1 cellular context compared by ENCODE assay signal in genomic region chr20:31712564-31713311, GRCh38.
A peak's percentile ranks its signal among the peaks of the same experiment; 100 is the strongest.
TF ChIP-seq lines count a peak whose summit lies in the region.

No MANE protein-coding gene starts in this region.

TF ChIP-seq in HepG2, 621 proteins besides CTCF, POLR2A, EP300 and RAD21 (continued from another document and continues in another):
- TF ChIP-seq HNF1B (CRISPR knock-in tag; IDR thresholded peaks at IDR 0.05) (peak; percentile 81), GPN1 (CRISPR knock-in tag; IDR thresholded peaks at IDR 0.05; ENCODE audit: borderline replicate concordance) (no peak), GABPB1 (CRISPR knock-in tag; IDR thresholded peaks at IDR 0.05) (no peak), THRA (CRISPR knock-in tag; IDR thresholded peaks at IDR 0.05; ENCODE audit: borderline replicate concordance) (peak; percentile 82; the same call in 1 of the 2 replicates), ZNF576 (CRISPR knock-in tag; IDR thresholded peaks at IDR 0.05) (no peak), ZNF232 (CRISPR knock-in tag; IDR thresholded peaks at IDR 0.05; ENCODE audit: borderline replicate concordance) (no peak), HNRNPH1 (optimal IDR thresholded peaks at IDR 0.05; ENCODE audit: low read depth, low read length) (peak; percentile 75), ASH2L (IDR thresholded peaks at IDR 0.05; ENCODE audit: insufficient read length, low read depth, low read length) (no peak), ZNF331 (CRISPR knock-in tag; IDR thresholded peaks at IDR 0.05) (peak; percentile 74; the same call in 1 of the 2 replicates), SNAPC2 (CRISPR knock-in tag; IDR thresholded peaks at IDR 0.05) (no peak), ZBTB8A (CRISPR knock-in tag; IDR thresholded peaks at IDR 0.05; ENCODE audit: borderline replicate concordance, low read depth) (0 out of 2 replicates have a peak, but pooled peaks have one; percentile 39), PRPF4 (IDR thresholded peaks at IDR 0.05; ENCODE audit: low read depth, low read length, poor library complexity, severe bottlenecking) (peak; percentile 4), KDM6A (CRISPR knock-in tag; IDR thresholded peaks at IDR 0.05; ENCODE audit: low read depth) (0 out of 2 replicates have a peak, but pooled peaks have one; percentile 30), REL (CRISPR knock-in tag; conservative IDR thresholded peaks at IDR 0.05) (no peak), ZBTB3 (CRISPR knock-in tag; IDR thresholded peaks at IDR 0.05; ENCODE audit: borderline replicate concordance, low read depth) (0 out of 2 replicates have a peak, but pooled peaks have one; percentile 38), MXD4 (CRISPR knock-in tag; IDR thresholded peaks at IDR 0.05) (0 out of 2 replicates have a peak, but pooled peaks have one; percentile 29), STAT6 (CRISPR knock-in tag; IDR thresholded peaks at IDR 0.05; ENCODE audit: borderline replicate concordance) (no peak), ZNF510 (CRISPR knock-in tag; IDR thresholded peaks at IDR 0.05; ENCODE audit: low read depth) (peak; percentile 52; the same call in 1 of the 2 replicates), SSRP1 (CRISPR knock-in tag; IDR thresholded peaks at IDR 0.05) (peak; percentile 98), ZNF776 (CRISPR knock-in tag; IDR thresholded peaks at IDR 0.05) (no peak), TFDP2 (CRISPR knock-in tag; IDR thresholded peaks at IDR 0.05) (0 out of 2 replicates have a peak, but pooled peaks have one; percentile 10), SALL2 (CRISPR knock-in tag; IDR thresholded peaks at IDR 0.05) (no peak), NCOA2 (CRISPR knock-in tag; IDR thresholded peaks at IDR 0.05) (peak; percentile 95), SNAPC4 (CRISPR knock-in tag; IDR thresholded peaks at IDR 0.05) (no peak), ZNF709 (CRISPR knock-in tag; IDR thresholded peaks at IDR 0.05) (no peak), TRAFD1 (CRISPR knock-in tag; IDR thresholded peaks at IDR 0.05; ENCODE audit: borderline replicate concordance) (no peak), NCOA1 (CRISPR knock-in tag; IDR thresholded peaks at IDR 0.05) (no peak), YEATS4 (CRISPR knock-in tag; IDR thresholded peaks at IDR 0.05; ENCODE audit: borderline replicate concordance) (no peak), ZSCAN31 (CRISPR knock-in tag; IDR thresholded peaks at IDR 0.05; ENCODE audit: low read depth) (no peak; the same call in 1 of the 2 replicates), HMG20A (CRISPR knock-in tag; IDR thresholded peaks at IDR 0.05; ENCODE audit: borderline replicate concordance) (peak; percentile 84), ZNF790 (CRISPR knock-in tag; IDR thresholded peaks at IDR 0.05; ENCODE audit: borderline replicate concordance) (no peak), ZNF639 (CRISPR knock-in tag; conservative IDR thresholded peaks at IDR 0.05) (no peak; the same call in 1 of the 2 replicates), ZNF282 (IDR thresholded peaks at IDR 0.05; ENCODE audit: partially characterized antibody) (no peak), ZBTB46 (CRISPR knock-in tag; IDR thresholded peaks at IDR 0.05; ENCODE audit: borderline replicate concordance) (peak; percentile 34; the same call in 1 of the 2 replicates), CREM (IDR thresholded peaks at IDR 0.05) (peak; percentile 84), CREM (CRISPR knock-in tag; IDR thresholded peaks at IDR 0.05) (no peak), ZNF564 (CRISPR knock-in tag; IDR thresholded peaks at IDR 0.05) (no peak), ZFP36L2 (CRISPR knock-in tag; IDR thresholded peaks at IDR 0.05) (no peak), MXI1 (IDR thresholded peaks at IDR 0.05; ENCODE audit: borderline replicate concordance, low read depth, low read length) (peak; percentile 37; the same call in 1 of the 3 replicates), ZNF451 (CRISPR knock-in tag; IDR thresholded peaks at IDR 0.05) (peak; percentile 30; the same call in 1 of the 2 replicates), MTA3 (CRISPR knock-in tag; IDR thresholded peaks at IDR 0.05) (no peak), IRF9 (CRISPR knock-in tag; IDR thresholded peaks at IDR 0.05; ENCODE audit: borderline replicate concordance) (0 out of 2 replicates have a peak, but pooled peaks have one; percentile 22), ELF4 (CRISPR knock-in tag; IDR thresholded peaks at IDR 0.05; ENCODE audit: borderline replicate concordance) (0 out of 2 replicates have a peak, but pooled peaks have one; percentile 16), CREB1 (IDR thresholded peaks at IDR 0.05) (no peak), CREB1 (CRISPR knock-in tag; IDR thresholded peaks at IDR 0.05) (0 out of 2 replicates have a peak, but pooled peaks have one; percentile 40)
